ENCODE assay signal across 27 cellular contexts in genomic region chr17:39360537-39360936, GRCh38. TPM values are rescaled to one million over a fixed set of nuclear protein-coding genes. Genes with fewer than 3 reads are reported as not detected.
A peak's percentile ranks its signal among the peaks of the same experiment; 100 is the strongest.
DNase-seq lines count a peak whose midpoint lies in the region; ATAC-seq and TF ChIP-seq lines count a peak whose summit lies in the region.
"Had no signal": no experiment of that assay in that cellular context is flagged by ENCODE, and none has a peak within 500 bp of the region (broad histone marks: within the 10 kb centered on the region; RNA-seq: fewer than 3 reads in every experiment).

No MANE protein-coding gene starts in this region.

- DNase-seq in Right ventricle myocardium superior = no peak
- DNase-seq in cardiac septum (ENCODE audit: low spot score) = no peak
- DNase-seq in head of caudate nucleus = peak in 30 of 42 donors; percentile 12 to 76 (median 46)
- peak; percentile 74 for DNase-seq in medulla oblongata (ENCODE audit: extremely low spot score)
- peak; percentile 72 for DNase-seq in testis
- no peak for DNase-seq in posterior vena cava (ENCODE audit: low spot score)
- DNase-seq in SW 1271 (lab: John Stamatoyannopoulos, UW) = no peak
- no peak for DNase-seq in NK-92 treated with Interleukin-12 subunit alpha and Interleukin-12 subunit beta, amount 100 ng/mL, for 24 hours (lab: John Stamatoyannopoulos, UW)
- DNase-seq: activated CD4-positive, CD25-positive, alpha-beta regulatory T cell treated with anti-CD3 and anti-CD28 coated beads, Interleukin-2, amount 50 U/mL, for 72 hours; activated CD8-positive, alpha-beta T cell treated with anti-CD3 and anti-CD28 coated beads, Interleukin-2, amount 10 ng/mL, durations not matched to agents 7 days and 5 days; effector memory CD4-positive, alpha-beta T cell; GOT3; HFFc6; IMR-90; kidney; MV-4-11; NCI-H2107; NCI-H446 treated with DMSO at 0.1 percent for 48 hours; pancreas; stimulated activated CD4-positive, alpha-beta T cell treated with anti-CD3 and anti-CD28 coated beads, Interleukin-12 subunit alpha, Interleukin-12 subunit beta, amount 100 ng/mL, for 4 hours; stimulated activated CD4-positive, alpha-beta T cell treated with anti-CD3 and anti-CD28 coated beads, Interleukin-2, amount 100 ng/mL, for 48 hours; stomach; T-helper 17 cell had no signal

- peak overlapping the region; percentile 41 to 62 for H3K27ac ChIP-seq in testis
- H3K27ac ChIP-seq: pancreas, stomach, tibial nerve had no signal

- peak; percentile 76 for ATAC-seq in Right ventricle myocardium superior (ENCODE audit: poor library complexity)
- ATAC-seq: activated CD8-positive, alpha-beta T cell treated with anti-CD3 and anti-CD28 coated beads, Interleukin-2, amount 10 ng/mL, durations not matched to agents 7 days and 5 days; sciatic nerve; SK-N-SH treated with all-trans-retinoic acid at 6 μM for 48 hours; T-helper 17 cell had no signal

- intact Hi-C loops in Right ventricle myocardium superior (cut with DNase I) = no loop called here
- intact Hi-C loops in cardiac septum (cut with DNase I) = no loop called here
- intact Hi-C loops in head of caudate nucleus (cut with DNase I) = no loop called here
- intact Hi-C loops in testis (cut with DNase I; ENCODE audit: low total_unique reads) = no loop called here
- intact Hi-C loops in posterior vena cava (cut with DNase I) = loop anchor here in 1 of 2 donors (10.0 kb wide), 1 partner anchor 76 kb away; no protein-coding TSS in a partner anchor

- H3K9me3 ChIP-seq in testis = no peaks in the 10 kb centered on the region
- H3K9me3 ChIP-seq: pancreas, stomach, tibial nerve had no signal

- H3K4me3 ChIP-seq in testis = no peak overlapping the region
- H3K4me3 ChIP-seq: lung, pancreas, stomach, tibial nerve had no signal

- H3K4me1 ChIP-seq in testis = peaks cover 17% of the 10 kb centered on the region
- H3K4me1 ChIP-seq: pancreas had no signal

- TF ChIP-seq CTCF in testis (IDR thresholded peaks at IDR 0.05) = no peak

- no peak for TF ChIP-seq POLR2A in testis (IDR thresholded peaks at IDR 0.05)

- WGBS in testis, 2 donors = 61 to 88% methylated on average over 3 of the region's 3 CpGs

- H3K27me3 ChIP-seq in testis = no peaks in the 10 kb centered on the region
- H3K27me3 ChIP-seq: pancreas, stomach, tibial nerve had no signal

- no peaks in the 10 kb centered on the region for H3K36me3 ChIP-seq in testis (ENCODE audit: low read depth, missing control alignments)
- H3K36me3 ChIP-seq: pancreas, stomach, tibial nerve had no signal

RNA-seq across cellular contexts. Expression of gene FBXL20, which starts 40.9 kb away (rescaled TPM):
- total RNA-seq in Right ventricle myocardium superior (12.1 TPM), cardiac septum (11.0 TPM), testis (10 to 100 TPM; 62.5 to 67.5 TPM), posterior vena cava (10 to 100 TPM; 13.7 to 15.4 TPM)
- 29.7 TPM for polyA plus RNA-seq in testis (ENCODE audit: insufficient read depth, low read depth, low replicate concordance)

Comparison
In these comparisons a context has a peak if more than half of its experiments do, and no peak if none do; other contexts are left out.
1. DNase-seq: peak in head of caudate nucleus (30 of 42), medulla oblongata (single experiment) and testis (single experiment); none in Right ventricle myocardium superior (single experiment), cardiac septum (single experiment), posterior vena cava (single experiment), SW 1271 (0 of 2) and NK-92 treated with Interleukin-12 subunit alpha and Interleukin-12 subunit beta, amount 100 ng/mL, for 24 hours (single experiment).